7 cellular contexts compared by ENCODE assay signal in genomic region chr2:87508784-87509183, GRCh38.
DNase-seq lines count a peak whose midpoint lies in the region; TF ChIP-seq lines count a peak whose summit lies in the region.
"Not testable (repeated sequence)": the region's sequence is repeated elsewhere in the genome, so short reads cannot be mapped to it uniquely, and the experiment has no call there.

No MANE protein-coding gene starts in this region.

- H3F3A ChIP-seq in DOHH2 (ENCODE audit: control insufficient read depth, insufficient read depth): not testable (repeated sequence)

- CTCF ChIA-PET in activated CD4-positive, alpha-beta T cell treated with anti-CD3 and anti-CD28 coated beads, Interleukin-2, amount 10 ng/mL, durations not matched to agents 7 days and 5 days (lab: Charles Lee): not testable (repeated sequence)

- H3K4me1 ChIP-seq in DOHH2 (ENCODE audit: control insufficient read depth, low read length): peaks cover 43% of the 10 kb centered on the region
- H3K4me1 ChIP-seq in Peyer's patch: not testable (repeated sequence)

- not testable (repeated sequence) for TF ChIP-seq POLR2A in Peyer's patch (IDR thresholded peaks at IDR 0.05)

- H4K20me1 ChIP-seq in DOHH2 (ENCODE audit: control insufficient read depth, insufficient read depth, low read depth, low read length): not testable (repeated sequence)

- H3K27ac ChIP-seq in DOHH2 (ENCODE audit: low read depth, low read length) (peak overlapping the region; percentile 68), Peyer's patch (peak overlapping the region; percentile 43 to 79 (median 62))

- peak overlapping the region; percentile 64 for H3K27ac Mint-ChIP-seq in activated CD4-positive, alpha-beta T cell treated with anti-CD3 and anti-CD28 coated beads, Interleukin-2, amount 10 ng/mL, durations not matched to agents 7 days and 5 days
- H3K27ac Mint-ChIP-seq in activated T-helper 2 cell treated with anti-CD3 and anti-CD28 coated beads, Interferon-gamma antibody, Interleukin-2, Interleukin-4, amounts not matched to agents 10 μg/mL and 5 μg/mL and 100 μg/mL, durations not matched to agents 14 hours and 24 hours and 36 hours: peak overlapping the region; percentile 97
- H3K27ac Mint-ChIP-seq in immature natural killer cell: peak overlapping the region; percentile 88 to 94 (median 92)

- POLR2A ChIA-PET in activated CD4-positive, alpha-beta T cell treated with anti-CD3 and anti-CD28 coated beads, Interleukin-2, amount 10 ng/mL, durations not matched to agents 7 days and 5 days (lab: Charles Lee): not testable (repeated sequence)

- peaks cover 15% of the 10 kb centered on the region for H3K4me1 Mint-ChIP-seq in activated CD4-positive, alpha-beta T cell treated with anti-CD3 and anti-CD28 coated beads, Interleukin-2, amount 10 ng/mL, durations not matched to agents 7 days and 5 days
- H3K4me1 Mint-ChIP-seq in activated T-helper 2 cell treated with anti-CD3 and anti-CD28 coated beads, Interferon-gamma antibody, Interleukin-2, Interleukin-4, amounts not matched to agents 10 μg/mL and 5 μg/mL and 100 μg/mL, durations not matched to agents 14 hours and 24 hours and 36 hours (ENCODE audit: low read depth): peaks cover 15% of the 10 kb centered on the region
- peaks cover 18 to 24% of the 10 kb centered on the region in 2 donors for H3K4me1 Mint-ChIP-seq in immature natural killer cell

- H3K36me3 Mint-ChIP-seq in activated CD4-positive, alpha-beta T cell treated with anti-CD3 and anti-CD28 coated beads, Interleukin-2, amount 10 ng/mL, durations not matched to agents 7 days and 5 days (ENCODE audit: low read depth); activated T-helper 2 cell treated with anti-CD3 and anti-CD28 coated beads, Interferon-gamma antibody, Interleukin-2, Interleukin-4, amounts not matched to agents 10 μg/mL and 5 μg/mL and 100 μg/mL, durations not matched to agents 14 hours and 24 hours and 36 hours (ENCODE audit: low read depth); immature natural killer cell: not testable (repeated sequence)

- H3K9me2 ChIP-seq in DOHH2 (replicated peaks; ENCODE audit: control insufficient read depth, low read length): not testable (repeated sequence)

- not testable (repeated sequence) for DNase-seq in Peyer's patch; activated CD4-positive, alpha-beta T cell treated with anti-CD3 and anti-CD28 coated beads, Interleukin-2, amount 10 ng/mL, durations not matched to agents 7 days and 5 days; activated T-helper 2 cell treated with anti-CD3 and anti-CD28 coated beads, Interferon-gamma antibody, Interleukin-2, Interleukin-4, amounts not matched to agents 10 μg/mL and 5 μg/mL and 100 μg/mL, durations not matched to agents 14 hours and 24 hours and 36 hours (ENCODE audit: low spot score)
- peak; percentile 10 for DNase-seq in amniotic epithelial cell (ENCODE audit: low read depth)
- peak; percentile 45 to 57 (median 56) for DNase-seq in immature natural killer cell
- DNase-seq in stimulated activated CD4-positive, alpha-beta T cell treated with anti-CD3 and anti-CD28 coated beads, Interleukin-15, amount 100 ng/mL, for 24 hours: peak; percentile 59

- intact Hi-C loops in activated T-helper 2 cell treated with anti-CD3 and anti-CD28 coated beads, Interferon-gamma antibody, Interleukin-2, Interleukin-4, amounts not matched to agents 10 μg/mL and 5 μg/mL and 100 μg/mL, durations not matched to agents 14 hours and 24 hours and 36 hours (cut with micrococcal nuclease): not testable (repeated sequence)

- not testable (repeated sequence) for H3K27me3 Mint-ChIP-seq in activated CD4-positive, alpha-beta T cell treated with anti-CD3 and anti-CD28 coated beads, Interleukin-2, amount 10 ng/mL, durations not matched to agents 7 days and 5 days; activated T-helper 2 cell treated with anti-CD3 and anti-CD28 coated beads, Interferon-gamma antibody, Interleukin-2, Interleukin-4, amounts not matched to agents 10 μg/mL and 5 μg/mL and 100 μg/mL, durations not matched to agents 14 hours and 24 hours and 36 hours (ENCODE audit: low read depth); immature natural killer cell (ENCODE audit: low read depth in 3 of 3)

- H3K36me3 ChIP-seq in DOHH2 (ENCODE audit: control insufficient read depth, low read length); Peyer's patch: not testable (repeated sequence)

- not testable (repeated sequence) for H3K4me3 Mint-ChIP-seq in activated CD4-positive, alpha-beta T cell treated with anti-CD3 and anti-CD28 coated beads, Interleukin-2, amount 10 ng/mL, durations not matched to agents 7 days and 5 days
- H3K4me3 Mint-ChIP-seq in activated T-helper 2 cell treated with anti-CD3 and anti-CD28 coated beads, Interferon-gamma antibody, Interleukin-2, Interleukin-4, amounts not matched to agents 10 μg/mL and 5 μg/mL and 100 μg/mL, durations not matched to agents 14 hours and 24 hours and 36 hours (ENCODE audit: low read depth): peak overlapping the region; percentile 49
- H3K4me3 Mint-ChIP-seq in immature natural killer cell: peak overlapping the region; percentile 60 to 81 (median 69)

- H3K4me2 ChIP-seq in DOHH2 (ENCODE audit: low read length): not testable (repeated sequence)

- not testable (repeated sequence) for H3K4me3 ChIP-seq in DOHH2 (ENCODE audit: low read length); Peyer's patch

- not testable (repeated sequence) for H3K27me3 ChIP-seq in DOHH2 (ENCODE audit: control insufficient read depth, low read length); Peyer's patch

- H3K9me3 Mint-ChIP-seq in activated CD4-positive, alpha-beta T cell treated with anti-CD3 and anti-CD28 coated beads, Interleukin-2, amount 10 ng/mL, durations not matched to agents 7 days and 5 days; activated T-helper 2 cell treated with anti-CD3 and anti-CD28 coated beads, Interferon-gamma antibody, Interleukin-2, Interleukin-4, amounts not matched to agents 10 μg/mL and 5 μg/mL and 100 μg/mL, durations not matched to agents 14 hours and 24 hours and 36 hours; immature natural killer cell: not testable (repeated sequence)

- H3K79me2 ChIP-seq in DOHH2 (ENCODE audit: control insufficient read depth, low read length): not testable (repeated sequence)

- not testable (repeated sequence) for H3K9me3 ChIP-seq in DOHH2 (ENCODE audit: control insufficient read depth, insufficient read depth, low read length); Peyer's patch

- TF ChIP-seq CTCF in DOHH2 (IDR thresholded peaks at IDR 0.05; ENCODE audit: low read depth, low read length, poor library complexity, severe bottlenecking); Peyer's patch (IDR thresholded peaks at IDR 0.05): not testable (repeated sequence)
